ENCODE assay signal across 8 cellular contexts in genomic region chr9:69180670-69181069, GRCh38. TPM values are rescaled to one million over a fixed set of nuclear protein-coding genes. Genes with fewer than 3 reads are reported as not detected.
DNase-seq lines count a peak whose midpoint lies in the region; ATAC-seq and TF ChIP-seq lines count a peak whose summit lies in the region.

No MANE protein-coding gene starts in this region.

- H3K9me3 ChIP-seq in mesodermal cell (ENCODE audit: control insufficient read depth, low read length), result no peaks in the 10 kb centered on the region
- H3K9me3 ChIP-seq in uterus, result no peaks in the 10 kb centered on the region

- no peaks in the 10 kb centered on the region for H3K27me3 ChIP-seq in uterus

- H3K9me3 Mint-ChIP-seq in central memory CD8-positive, alpha-beta T cell, result no peaks in the 10 kb centered on the region

- H3K27ac ChIP-seq in mesodermal cell (ENCODE audit: low read depth, low read length, severe bottlenecking) (peak overlapping the region; percentile 86), uterus (peak overlapping the region; percentile 50)

- H3K27ac Mint-ChIP-seq in central memory CD8-positive, alpha-beta T cell (ENCODE audit: low read depth), result no peak overlapping the region

- no CpG with 5 or more reads among the region's 2 CpGs for WGBS in mesodermal cell (ENCODE audit: insufficient coverage in 2 of 2), 2 experiments

- H3K4me3 Mint-ChIP-seq in central memory CD8-positive, alpha-beta T cell, result no peak overlapping the region

- peaks cover 13% of the 10 kb centered on the region for H3K4me1 Mint-ChIP-seq in central memory CD8-positive, alpha-beta T cell

- no peak for TF ChIP-seq CTCF in uterus (IDR thresholded peaks at IDR 0.05)

- intact Hi-C loops in uterus (cut with DNase I; ENCODE audit: low total_unique reads), result no loop called here

- H3K4me1 ChIP-seq in mesodermal cell (ENCODE audit: control insufficient read depth, insufficient read depth, low read length, poor library complexity, severe bottlenecking), result peaks cover 62% of the 10 kb centered on the region
- H3K4me1 ChIP-seq in uterus, result no peaks in the 10 kb centered on the region

- H3K36me3 ChIP-seq in mesodermal cell (ENCODE audit: control insufficient read depth, insufficient read depth, low read length) (peaks cover 8% of the 10 kb centered on the region), uterus (no peaks in the 10 kb centered on the region)

- H3K27me3 Mint-ChIP-seq in central memory CD8-positive, alpha-beta T cell, result peaks cover under 1% of the 10 kb centered on the region

- no peaks in the 10 kb centered on the region for H3K36me3 Mint-ChIP-seq in central memory CD8-positive, alpha-beta T cell (ENCODE audit: insufficient read depth)

- peak; percentile 57 for DNase-seq in activated naive CD4-positive, alpha-beta T cell treated with Interleukin-2 at 50 U/mL for 16 hours
- no peak for DNase-seq in activated naive CD4-positive, alpha-beta T cell (lab: John Stamatoyannopoulos, UW)
- peak in 3 of 5 donors; percentile 4 to 88 (median 9) for DNase-seq in T-helper 1 cell
- DNase-seq in central memory CD8-positive, alpha-beta T cell (ENCODE audit: low spot score in 2 of 2), result no peak
- DNase-seq in uterus, result peak in 1 of 2 donors; percentile 63
- no peak for DNase-seq in NCI-H774 (lab: John Stamatoyannopoulos, UW)

- TF ChIP-seq POLR2A in uterus (IDR thresholded peaks at IDR 0.05), result no peak

- peak; percentile 73 for ATAC-seq in central memory CD8-positive, alpha-beta T cell (replicated peaks; ENCODE audit: extremely low read depth, poor library complexity, severe bottlenecking)
- no peak for ATAC-seq in HG02970 (IDR thresholded peaks at IDR 0.05; ENCODE audit: low FRiP score, unreplicated experiment)

- no peak overlapping the region for H3K4me3 ChIP-seq in mesodermal cell (ENCODE audit: extremely low read depth, insufficient read depth, low read length, poor library complexity, severe bottlenecking)
- H3K4me3 ChIP-seq in uterus, result no peak overlapping the region

RNA-seq across cellular contexts. Expression of gene TJP2, which starts 6.6 kb away (rescaled TPM):
- polyA plus RNA-seq in mesodermal cell (2013, experiment 1 of 2), result 44.0 TPM
- polyA plus RNA-seq in mesodermal cell (2013, experiment 2 of 2), result 46.7 TPM
- total RNA-seq in uterus, result 100 to 1,000 TPM in 1 of 4 donors, 10 to 100 TPM in 3; 38.6 to 110 (median 44.7) TPM

Comparison
In these comparisons a context has a peak if more than half of its experiments do, and no peak if none do; other contexts are left out.
1. DNase-seq: peak in activated naive CD4-positive, alpha-beta T cell treated with Interleukin-2 at 50 U/mL for 16 hours (single experiment) and T-helper 1 cell (3 of 5); none in activated naive CD4-positive, alpha-beta T cell (0 of 4), central memory CD8-positive, alpha-beta T cell (0 of 2) and NCI-H774 (single experiment).